ENCODE assay signal across 8 cellular contexts in genomic region chr3:87227104-87227834, GRCh38. TPM values are rescaled to one million over a fixed set of nuclear protein-coding genes. Genes with fewer than 3 reads are reported as not detected.
DNase-seq lines count a peak whose midpoint lies in the region; ATAC-seq, FAIRE-seq and TF ChIP-seq lines count a peak whose summit lies in the region.

Gene CHMP2B, plus strand, starts transcription at chr3:87227309. Its CDS starts 214 bp downstream, at chr3:87227523.

- FAIRE-seq in GM12892 (lab: Jason Lieb, UNC): peak; percentile 92
- FAIRE-seq in pancreas (lab: Jason Lieb, UNC): no peak

- H3K4me1 ChIP-seq in pancreas (peaks cover 16 to 26% (median 18%) of the 10 kb centered on the region in 3 donors), thyroid gland (peaks cover 20 to 25% of the 10 kb centered on the region in 2 donors)

- H3K36me3 ChIP-seq in pancreas (no peaks in the 10 kb centered on the region), thyroid gland (no peaks in the 10 kb centered on the region)

- DNase-seq in GM12892 (ENCODE audit: insufficient read length) (peak; percentile 69), NCI-H1436 (lab: John Stamatoyannopoulos, UW) (peak; percentile 67), SW480 (ENCODE audit: low spot score) (peak; percentile 93), Right ventricle myocardium superior (peak; percentile 97), pancreas (peak; percentile 91 to 98 (median 94)), thyroid gland (peak; percentile 94)
- peak; percentile 91 for DNase-seq in activated naive CD8-positive, alpha-beta T cell treated with anti-CD3 and anti-CD28 coated beads, Interleukin-2, amount 50 U/mL, for 24 hours

- H3K27me3 ChIP-seq in pancreas (no peaks in the 10 kb centered on the region), thyroid gland (no peaks in the 10 kb centered on the region)

- H3K9me3 Mint-ChIP-seq in activated naive CD8-positive, alpha-beta T cell treated with anti-CD3 and anti-CD28 coated beads, Interleukin-2, amount 50 U/mL, for 24 hours: peaks cover 4% of the 10 kb centered on the region

- WGBS in pancreas, 2 donors: 0 to 1% methylated on average over 48 to 59 of the region's 59 CpGs
- 1% methylated on average over 31 to 41 of the region's 59 CpGs for WGBS in thyroid gland, 2 donors

- H3K27ac ChIP-seq in pancreas (peak within 1 kb of the TSS; percentile 98 to 100 (median 99)), thyroid gland (peak within 1 kb of the TSS; percentile 98 to 100 (median 99))

- peak; percentile 78; the same call in 1 of the 2 replicates for TF ChIP-seq POLR2A in GM12892 (IDR thresholded peaks at IDR 0.05; ENCODE audit: low read depth, low read length)
- peak; percentile 63 to 90 for TF ChIP-seq POLR2A in thyroid gland (IDR thresholded peaks at IDR 0.05)

- TF ChIP-seq CTCF in pancreas (IDR thresholded peaks at IDR 0.05) (no peak), thyroid gland (IDR thresholded peaks at IDR 0.05) (no peak)

- ATAC-seq in HG02840 (IDR thresholded peaks at IDR 0.05; ENCODE audit: low FRiP score, unreplicated experiment) (peak; percentile 98), Right ventricle myocardium superior (ENCODE audit: poor library complexity) (peak; percentile 99), pancreas (peak; percentile 92 to 98 (median 96))
- peak; percentile 94 for ATAC-seq in activated naive CD8-positive, alpha-beta T cell treated with anti-CD3 and anti-CD28 coated beads, Interleukin-2, amount 50 U/mL, for 24 hours

- H3K4me3 Mint-ChIP-seq in activated naive CD8-positive, alpha-beta T cell treated with anti-CD3 and anti-CD28 coated beads, Interleukin-2, amount 50 U/mL, for 24 hours: peak within 1 kb of the TSS; percentile 96

- H3K27ac Mint-ChIP-seq in activated naive CD8-positive, alpha-beta T cell treated with anti-CD3 and anti-CD28 coated beads, Interleukin-2, amount 50 U/mL, for 24 hours: peak within 1 kb of the TSS; percentile 92

- H3K4me3 ChIP-seq in pancreas: peak within 1 kb of the TSS; percentile 76 to 92 (median 87)
- H3K4me3 ChIP-seq in thyroid gland (replicated peaks in 1 of 3): peak within 1 kb of the TSS; percentile 23 to 93 (median 73)

- intact Hi-C loops in Right ventricle myocardium superior (cut with DNase I): no loop called here
- intact Hi-C loops in pancreas (cut with DNase I): no loop called here
- intact Hi-C loops in thyroid gland (cut with DNase I): no loop called here

- peaks cover 22% of the 10 kb centered on the region for H3K27me3 Mint-ChIP-seq in activated naive CD8-positive, alpha-beta T cell treated with anti-CD3 and anti-CD28 coated beads, Interleukin-2, amount 50 U/mL, for 24 hours

- H3K9me3 ChIP-seq in pancreas (no peaks in the 10 kb centered on the region), thyroid gland (no peaks in the 10 kb centered on the region)

- H3K36me3 Mint-ChIP-seq in activated naive CD8-positive, alpha-beta T cell treated with anti-CD3 and anti-CD28 coated beads, Interleukin-2, amount 50 U/mL, for 24 hours (ENCODE audit: low read depth): peaks cover 3% of the 10 kb centered on the region

- H3K4me1 Mint-ChIP-seq in activated naive CD8-positive, alpha-beta T cell treated with anti-CD3 and anti-CD28 coated beads, Interleukin-2, amount 50 U/mL, for 24 hours: peaks cover 28% of the 10 kb centered on the region

RNA-seq across cellular contexts. Expression of gene CHMP2B, which starts in this region (rescaled TPM):
- polyA plus RNA-seq in GM12892 (2012; ENCODE audit: missing spikeins): 22.9 TPM
- 30.2 TPM for total RNA-seq in Right ventricle myocardium superior
- total RNA-seq in pancreas: 10 to 100 TPM; 19.5 to 29.0 (median 25.3) TPM
- 10 to 100 TPM; 10.3 to 16.2 TPM for polyA plus RNA-seq in pancreas
- total RNA-seq in thyroid gland: 10 to 100 TPM; 63.7 to 70.0 (median 66.3) TPM

Comparison
In these comparisons a context has a peak if more than half of its experiments do, and no peak if none do; other contexts are left out.
1. Peak in every context shown above with its lines: DNase-seq, ATAC-seq, H3K4me3 ChIP-seq and H3K27ac ChIP-seq.